In the genomic region with DNA sequence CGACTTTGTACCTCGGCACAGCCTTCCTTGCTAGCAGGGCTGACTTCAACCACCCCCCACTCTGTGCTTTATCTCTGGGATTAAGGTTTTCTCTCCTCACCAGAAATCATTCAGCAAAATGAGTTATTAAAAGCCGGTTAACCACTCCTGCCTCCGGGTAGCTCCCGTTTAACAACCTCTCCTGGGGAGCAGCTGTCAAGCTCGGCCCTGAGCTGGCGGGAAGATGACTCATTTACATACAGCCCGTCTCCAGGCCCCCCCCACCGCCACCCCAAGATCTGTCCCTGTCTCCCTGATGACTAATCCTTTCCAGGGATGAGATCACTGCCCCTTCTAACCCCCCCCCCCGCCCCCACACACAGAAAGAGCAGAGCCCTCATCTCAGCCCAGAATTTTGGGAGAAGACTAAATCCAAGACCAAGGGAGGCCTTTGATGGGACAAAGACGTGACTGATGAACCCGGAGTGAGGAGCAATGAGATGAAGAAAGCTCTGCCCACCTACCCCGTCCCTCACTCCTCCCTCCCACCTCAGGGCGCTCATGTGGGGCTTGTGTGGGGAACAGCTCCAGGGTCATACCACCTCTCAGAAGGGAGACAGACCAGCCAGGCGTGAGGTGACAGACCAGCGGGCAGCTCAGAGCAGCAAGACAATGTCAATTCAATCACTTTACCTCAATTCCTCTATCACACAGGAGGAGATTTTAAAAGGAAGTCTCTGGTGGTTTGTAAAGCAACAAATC, we compare ENCODE assay signal across 11 cellular contexts.
DNase-seq lines count a peak whose midpoint lies in the region; ATAC-seq and TF ChIP-seq lines count a peak whose summit lies in the region.
"Had no signal": no experiment of that assay in that cellular context is flagged by ENCODE, and none has a peak within 500 bp of the region (broad histone marks: within the 10 kb centered on the region; RNA-seq: fewer than 3 reads in every experiment).

No MANE protein-coding gene starts in this region.

- TF ChIP-seq CTCF in cardiac fibroblast (IDR thresholded peaks at IDR 0.05; ENCODE audit: low read depth, low read length): no peak

- H3K4me1 Mint-ChIP-seq in stimulated activated memory B cell treated with anti-CD40 and anti-IgM and Interleukin-4, amounts not matched to agents 10 μg/mL and 1 μg/mL and 100 μg/mL, for 72 hours: no peaks in the 10 kb centered on the region
- H3K4me1 Mint-ChIP-seq: B cell had no signal

- no peak overlapping the region for H3K27ac Mint-ChIP-seq in stimulated activated memory B cell treated with anti-CD40 and anti-IgM and Interleukin-4, amounts not matched to agents 10 μg/mL and 1 μg/mL and 100 μg/mL, for 72 hours
- H3K27ac Mint-ChIP-seq: B cell had no signal

- no peak for ATAC-seq in stimulated activated memory B cell treated with anti-CD40 and anti-IgM and Interleukin-4, amounts not matched to agents 10 μg/mL and 1 μg/mL and 100 μg/mL, for 72 hours
- no peak for ATAC-seq in HG03025 (IDR thresholded peaks at IDR 0.05; ENCODE audit: low FRiP score, unreplicated experiment)

- peaks cover 8% of the 10 kb centered on the region for H3K36me3 Mint-ChIP-seq in stimulated activated memory B cell treated with anti-CD40 and anti-IgM and Interleukin-4, amounts not matched to agents 10 μg/mL and 1 μg/mL and 100 μg/mL, for 72 hours

- no peak overlapping the region for H3K4me3 Mint-ChIP-seq in stimulated activated memory B cell treated with anti-CD40 and anti-IgM and Interleukin-4, amounts not matched to agents 10 μg/mL and 1 μg/mL and 100 μg/mL, for 72 hours
- H3K4me3 Mint-ChIP-seq: B cell had no signal

- H3K27me3 Mint-ChIP-seq in stimulated activated memory B cell treated with anti-CD40 and anti-IgM and Interleukin-4, amounts not matched to agents 10 μg/mL and 1 μg/mL and 100 μg/mL, for 72 hours: peaks cover 10% of the 10 kb centered on the region
- H3K27me3 Mint-ChIP-seq: B cell had no signal

- peak; percentile 8 for DNase-seq in DMS79 treated with DMSO at 0.1 percent for 48 hours (lab: John Stamatoyannopoulos, UW)
- no peak for DNase-seq in DMS79 (lab: John Stamatoyannopoulos, UW)
- peak; percentile 54 for DNase-seq in NCI-H1436 treated with DMSO at 0.1 percent for 48 hours (lab: John Stamatoyannopoulos, UW)
- DNase-seq in cardiac fibroblast (ENCODE audit: low read depth in 2 of 2): peak; percentile 66 to 89
- DNase-seq in non-pigmented ciliary epithelial cell (ENCODE audit: low read depth): peak; percentile 51
- no peak for DNase-seq in DMS153 (lab: John Stamatoyannopoulos, UW)
- DNase-seq: midbrain, RPMI8226 had no signal

- no peaks in the 10 kb centered on the region for H3K9me3 Mint-ChIP-seq in stimulated activated memory B cell treated with anti-CD40 and anti-IgM and Interleukin-4, amounts not matched to agents 10 μg/mL and 1 μg/mL and 100 μg/mL, for 72 hours

- no peak overlapping the region for H3K4me3 ChIP-seq in cardiac fibroblast (replicated peaks in 1 of 2; ENCODE audit: low read depth in 2 of 2, low read length in 2 of 2)

Comparison
In these comparisons a context has a peak if more than half of its experiments do, and no peak if none do; other contexts are left out.
1. DNase-seq: peak in DMS79 treated with DMSO at 0.1 percent for 48 hours (single experiment), NCI-H1436 treated with DMSO at 0.1 percent for 48 hours (single experiment), cardiac fibroblast (2 of 2) and non-pigmented ciliary epithelial cell (single experiment); none in DMS79 (single experiment) and DMS153 (single experiment).